11 cellular contexts compared by ENCODE assay signal in the genomic region with DNA sequence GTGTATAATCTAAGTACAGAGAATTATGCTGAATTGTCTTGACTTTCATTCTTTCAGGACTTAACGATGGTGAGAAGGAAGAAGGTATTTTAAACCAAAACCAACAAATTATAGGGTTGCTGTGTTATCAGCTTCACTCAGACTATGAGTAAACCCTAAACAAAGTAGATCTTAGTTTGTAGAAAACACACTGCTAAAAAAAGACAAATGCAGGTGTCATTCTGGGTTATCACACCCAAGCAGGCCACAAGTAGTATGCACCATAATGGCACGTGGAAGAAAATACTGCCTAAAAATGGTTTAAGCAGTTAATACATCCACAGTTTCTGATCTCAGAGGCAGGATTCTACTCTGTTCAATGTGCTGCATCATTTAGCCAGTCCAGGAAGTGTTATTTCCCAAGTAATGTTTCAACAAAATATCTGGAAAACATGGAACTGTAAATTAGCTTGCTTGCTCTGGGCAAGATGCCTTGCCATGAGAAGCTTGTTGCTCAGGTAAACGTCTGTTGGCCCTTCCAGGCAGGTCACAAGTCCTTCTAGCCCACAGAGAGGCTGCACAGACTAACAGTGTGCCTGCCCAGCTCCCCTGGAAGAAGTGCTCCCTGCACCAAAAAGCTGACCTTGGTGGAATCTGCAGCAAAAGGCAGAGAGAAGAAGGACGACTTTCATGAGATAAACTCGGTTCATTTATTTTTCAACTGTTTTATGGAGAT. TPM values are rescaled to one million over a fixed set of nuclear protein-coding genes. Genes with fewer than 3 reads are reported as not detected.
DNase-seq lines count a peak whose midpoint lies in the region; ATAC-seq and TF ChIP-seq lines count a peak whose summit lies in the region.
"Had no signal": no experiment of that assay in that cellular context is flagged by ENCODE, and none has a peak within 500 bp of the region (broad histone marks: within the 10 kb centered on the region; RNA-seq: fewer than 3 reads in every experiment).

No MANE protein-coding gene starts in this region.

- peak overlapping the region; percentile 98 for H3K9ac ChIP-seq in SU-DHL-6 (ENCODE audit: low read length)

- H3K36me3 Mint-ChIP-seq in activated CD4-positive, alpha-beta T cell treated with anti-CD3 and anti-CD28 coated beads for 36 hours (ENCODE audit: low read depth), result peaks cover 6% of the 10 kb centered on the region

- H3K9me3 Mint-ChIP-seq in activated CD4-positive, alpha-beta T cell treated with anti-CD3 and anti-CD28 coated beads for 36 hours (ENCODE audit: low read depth), result no peaks in the 10 kb centered on the region

- H3K27ac ChIP-seq in SU-DHL-6 (ENCODE audit: low read depth, low read length) (peak overlapping the region; percentile 98), spleen (peak overlapping the region; percentile 6 to 73 (median 48))
- H3K27ac ChIP-seq: left lung had no signal

- peaks cover 68% of the 10 kb centered on the region for H3F3A ChIP-seq in SU-DHL-6 (ENCODE audit: insufficient read depth)

- H3K27me3 Mint-ChIP-seq in activated CD4-positive, alpha-beta T cell treated with anti-CD3 and anti-CD28 coated beads for 36 hours, result no peaks in the 10 kb centered on the region

- peak; percentile 3 for ATAC-seq in activated CD4-positive, alpha-beta T cell treated with anti-CD3 and anti-CD28 coated beads for 36 hours
- ATAC-seq in HG02623 (IDR thresholded peaks at IDR 0.05; ENCODE audit: unreplicated experiment), result peak; percentile 29
- ATAC-seq: left lung had no signal

- DNase-seq in activated CD4-positive, alpha-beta T cell treated with anti-CD3 and anti-CD28 coated beads for 36 hours, result no peak
- DNase-seq in activated CD4-positive, alpha-beta T cell treated with anti-CD3 and anti-CD28 coated beads for 4 hours, result no peak
- DNase-seq in spleen (no peak), NCI-H2196 treated with DMSO at 0.1 percent for 48 hours (lab: John Stamatoyannopoulos, UW; ENCODE audit: unreplicated experiment) (no peak), Kasumi-1 (lab: John Stamatoyannopoulos, UW) (no peak)
- no peak for DNase-seq in stimulated activated naive CD4-positive, alpha-beta T cell treated with Interleukin-2 at 50 U/mL for 16 hours (lab: John Stamatoyannopoulos, UW)
- DNase-seq: left lung; stimulated activated CD4-positive, alpha-beta T cell treated with anti-CD3 and anti-CD28 coated beads, Interleukin-12 subunit alpha, Interleukin-12 subunit beta, amount 100 ng/mL, for 4 hours; uterus had no signal

- WGBS in spleen, 5 donors, result 55 to 69% (median 62%) methylated on average over 5 of the region's 5 CpGs

- peaks cover 84% of the 10 kb centered on the region for H3K79me2 ChIP-seq in SU-DHL-6 (ENCODE audit: insufficient read depth, low read length)

- peak overlapping the region; percentile 91 for H3K4me2 ChIP-seq in SU-DHL-6 (ENCODE audit: low read depth, low read length, poor library complexity, severe bottlenecking)

- H3K27ac Mint-ChIP-seq in activated CD4-positive, alpha-beta T cell treated with anti-CD3 and anti-CD28 coated beads for 36 hours, result peak overlapping the region; percentile 69

- peak overlapping the region; percentile 29 for H3K4me3 Mint-ChIP-seq in activated CD4-positive, alpha-beta T cell treated with anti-CD3 and anti-CD28 coated beads for 36 hours

- no peak for TF ChIP-seq CTCF in SU-DHL-6 (IDR thresholded peaks at IDR 0.05; ENCODE audit: insufficient read depth, low read length, poor library complexity, severe bottlenecking)
- no peak for TF ChIP-seq CTCF in spleen (IDR thresholded peaks at IDR 0.05 in 8 of 11, conservative IDR thresholded peaks at IDR 0.05 in 3 of 11)

- H3K9me3 ChIP-seq in SU-DHL-6 (ENCODE audit: insufficient read depth, low read length) (no peaks in the 10 kb centered on the region), spleen (no peaks in the 10 kb centered on the region)
- H3K9me3 ChIP-seq: left lung, uterus had no signal

- no peak for TF ChIP-seq POLR2A in spleen (IDR thresholded peaks at IDR 0.05)

- no peaks in the 10 kb centered on the region for H3K9me2 ChIP-seq in SU-DHL-6 (replicated peaks; ENCODE audit: insufficient read depth, low read length)

- CTCF ChIA-PET in activated CD4-positive, alpha-beta T cell treated with anti-CD3 and anti-CD28 coated beads for 36 hours (lab: Charles Lee), result interaction anchor here (0.9 to 10.7 kb wide), 10 partner anchors 8 to 125 kb away, joined by 3 to 156 read pairs (median 4); no protein-coding TSS in a partner anchor

- H3K27me3 ChIP-seq in SU-DHL-6 (ENCODE audit: low read length) (no peaks in the 10 kb centered on the region), spleen (replicated peaks in 1 of 7) (no peaks in the 10 kb centered on the region)
- H3K27me3 ChIP-seq: uterus had no signal

- peaks cover 29 to 91% (median 76%) of the 10 kb centered on the region in 6 donors for H3K4me1 ChIP-seq in spleen
- H3K4me1 ChIP-seq: uterus had no signal

- no peak overlapping the region for H2AFZ ChIP-seq in SU-DHL-6 (ENCODE audit: low read depth, low read length, severe bottlenecking)

- H3K4me1 Mint-ChIP-seq in activated CD4-positive, alpha-beta T cell treated with anti-CD3 and anti-CD28 coated beads for 36 hours, result peaks cover 62% of the 10 kb centered on the region

- H3K36me3 ChIP-seq in SU-DHL-6 (ENCODE audit: low read length) (no peaks in the 10 kb centered on the region), spleen (no peaks in the 10 kb centered on the region)
- H3K36me3 ChIP-seq: left lung, uterus had no signal

- intact Hi-C loops in activated CD4-positive, alpha-beta T cell treated with anti-CD3 and anti-CD28 coated beads for 36 hours (cut with DNase I, micrococcal nuclease), result no loop called here
- intact Hi-C loops in spleen (cut with DNase I; ENCODE audit: low total_unique reads), result loop anchor here (10.0 kb wide), 1 partner anchor 92 kb away; no protein-coding TSS in a partner anchor

- H3K4me3 ChIP-seq in SU-DHL-6 (ENCODE audit: insufficient read depth, low read length, poor library complexity, severe bottlenecking) (peak overlapping the region; percentile 44), spleen (no peak overlapping the region)
- H3K4me3 ChIP-seq: left lung, uterus had no signal

- POLR2A ChIA-PET in activated CD4-positive, alpha-beta T cell treated with anti-CD3 and anti-CD28 coated beads for 36 hours (lab: Charles Lee), result no interaction called here

- no peaks in the 10 kb centered on the region for H4K20me1 ChIP-seq in SU-DHL-6 (ENCODE audit: low read depth, low read length)

RNA-seq across cellular contexts. Expression of gene DIPK1A, which starts 4.1 kb away (rescaled TPM):
- total RNA-seq in activated CD4-positive, alpha-beta T cell treated with anti-CD3 and anti-CD28 coated beads for 36 hours, result 1 to 10 TPM; 6.1 to 6.5 TPM
- 10 to 100 TPM in 3 of 7 donors, 1 to 10 TPM in 4; 9.3 to 15.7 (median 10.0) TPM for total RNA-seq in spleen
- 1 to 10 TPM; 5.4 to 7.6 (median 6.9) TPM for polyA plus RNA-seq in spleen
